In the genomic region with DNA sequence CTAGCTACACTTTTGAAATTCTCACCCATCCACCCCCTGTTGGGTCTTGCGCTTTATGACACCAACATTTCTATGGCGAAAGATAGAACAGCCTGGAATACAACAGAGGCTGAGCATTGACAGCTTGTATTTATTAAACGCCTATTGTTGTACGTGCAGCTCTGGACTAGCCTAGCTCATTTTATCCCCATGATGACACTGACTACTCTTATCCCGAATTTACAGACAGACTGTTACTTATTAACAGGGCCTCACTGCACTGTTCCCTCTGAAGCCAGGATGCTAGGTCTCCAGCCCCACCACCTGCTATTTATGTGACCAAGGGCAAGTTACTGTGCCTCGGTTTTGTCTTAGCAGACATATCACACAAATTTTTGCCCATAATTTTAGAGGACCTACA, we compare ENCODE assay signal across 1 cellular context.
TF ChIP-seq lines count a peak whose summit lies in the region.

No MANE protein-coding gene starts in this region.

TF ChIP-seq in HepG2, 621 proteins besides CTCF, POLR2A, EP300 and RAD21 (continued from another document):
- TF ChIP-seq, protein P1, sequence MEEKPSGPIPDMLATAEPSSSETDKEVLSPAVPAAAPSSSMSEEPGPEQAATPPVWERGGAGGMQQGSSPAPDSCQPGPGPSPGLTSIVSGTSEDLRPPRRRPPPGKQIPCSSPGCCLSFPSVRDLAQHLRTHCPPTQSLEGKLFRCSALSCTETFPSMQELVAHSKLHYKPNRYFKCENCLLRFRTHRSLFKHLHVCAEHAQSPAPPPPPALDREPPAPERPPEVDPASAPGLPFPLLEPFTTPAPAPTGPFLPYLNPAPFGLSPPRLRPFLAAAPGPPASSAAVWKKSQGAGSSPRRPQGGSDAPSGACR (CRISPR knock-in tag; IDR thresholded peaks at IDR 0.05) = no peak
- no peak for TF ChIP-seq GZF1 (CRISPR knock-in tag; IDR thresholded peaks at IDR 0.05)
- TF ChIP-seq, protein P2, sequence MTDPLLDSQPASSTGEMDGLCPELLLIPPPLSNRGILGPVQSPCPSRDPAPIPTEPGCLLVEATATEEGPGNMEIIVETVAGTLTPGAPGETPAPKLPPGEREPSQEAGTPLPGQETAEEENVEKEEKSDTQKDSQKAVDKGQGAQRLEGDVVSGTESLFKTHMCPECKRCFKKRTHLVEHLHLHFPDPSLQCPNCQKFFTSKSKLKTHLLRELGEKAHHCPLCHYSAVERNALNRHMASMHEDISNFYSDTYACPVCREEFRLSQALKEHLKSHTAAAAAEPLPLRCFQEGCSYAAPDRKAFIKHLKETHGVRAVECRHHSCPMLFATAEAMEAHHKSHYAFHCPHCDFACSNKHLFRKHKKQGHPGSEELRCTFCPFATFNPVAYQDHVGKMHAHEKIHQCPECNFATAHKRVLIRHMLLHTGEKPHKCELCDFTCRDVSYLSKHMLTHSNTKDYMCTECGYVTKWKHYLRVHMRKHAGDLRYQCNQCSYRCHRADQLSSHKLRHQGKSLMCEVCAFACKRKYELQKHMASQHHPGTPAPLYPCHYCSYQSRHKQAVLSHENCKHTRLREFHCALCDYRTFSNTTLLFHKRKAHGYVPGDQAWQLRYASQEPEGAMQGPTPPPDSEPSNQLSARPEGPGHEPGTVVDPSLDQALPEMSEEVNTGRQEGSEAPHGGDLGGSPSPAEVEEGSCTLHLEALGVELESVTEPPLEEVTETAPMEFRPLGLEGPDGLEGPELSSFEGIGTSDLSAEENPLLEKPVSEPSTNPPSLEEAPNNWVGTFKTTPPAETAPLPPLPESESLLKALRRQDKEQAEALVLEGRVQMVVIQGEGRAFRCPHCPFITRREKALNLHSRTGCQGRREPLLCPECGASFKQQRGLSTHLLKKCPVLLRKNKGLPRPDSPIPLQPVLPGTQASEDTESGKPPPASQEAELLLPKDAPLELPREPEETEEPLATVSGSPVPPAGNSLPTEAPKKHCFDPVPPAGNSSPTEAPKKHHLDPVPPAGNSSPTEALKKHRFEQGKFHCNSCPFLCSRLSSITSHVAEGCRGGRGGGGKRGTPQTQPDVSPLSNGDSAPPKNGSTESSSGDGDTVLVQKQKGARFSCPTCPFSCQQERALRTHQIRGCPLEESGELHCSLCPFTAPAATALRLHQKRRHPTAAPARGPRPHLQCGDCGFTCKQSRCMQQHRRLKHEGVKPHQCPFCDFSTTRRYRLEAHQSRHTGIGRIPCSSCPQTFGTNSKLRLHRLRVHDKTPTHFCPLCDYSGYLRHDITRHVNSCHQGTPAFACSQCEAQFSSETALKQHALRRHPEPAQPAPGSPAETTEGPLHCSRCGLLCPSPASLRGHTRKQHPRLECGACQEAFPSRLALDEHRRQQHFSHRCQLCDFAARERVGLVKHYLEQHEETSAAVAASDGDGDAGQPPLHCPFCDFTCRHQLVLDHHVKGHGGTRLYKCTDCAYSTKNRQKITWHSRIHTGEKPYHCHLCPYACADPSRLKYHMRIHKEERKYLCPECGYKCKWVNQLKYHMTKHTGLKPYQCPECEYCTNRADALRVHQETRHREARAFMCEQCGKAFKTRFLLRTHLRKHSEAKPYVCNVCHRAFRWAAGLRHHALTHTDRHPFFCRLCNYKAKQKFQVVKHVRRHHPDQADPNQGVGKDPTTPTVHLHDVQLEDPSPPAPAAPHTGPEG (CRISPR knock-in tag; IDR thresholded peaks at IDR 0.05) = no peak
- TF ChIP-seq ZSCAN12 (CRISPR knock-in tag; IDR thresholded peaks at IDR 0.05) = no peak
- TF ChIP-seq ZNF138 (CRISPR knock-in tag; IDR thresholded peaks at IDR 0.05; ENCODE audit: low read depth) = no peak
- no peak for TF ChIP-seq ZNF672 (CRISPR knock-in tag; IDR thresholded peaks at IDR 0.05)
- TF ChIP-seq, protein P3, sequence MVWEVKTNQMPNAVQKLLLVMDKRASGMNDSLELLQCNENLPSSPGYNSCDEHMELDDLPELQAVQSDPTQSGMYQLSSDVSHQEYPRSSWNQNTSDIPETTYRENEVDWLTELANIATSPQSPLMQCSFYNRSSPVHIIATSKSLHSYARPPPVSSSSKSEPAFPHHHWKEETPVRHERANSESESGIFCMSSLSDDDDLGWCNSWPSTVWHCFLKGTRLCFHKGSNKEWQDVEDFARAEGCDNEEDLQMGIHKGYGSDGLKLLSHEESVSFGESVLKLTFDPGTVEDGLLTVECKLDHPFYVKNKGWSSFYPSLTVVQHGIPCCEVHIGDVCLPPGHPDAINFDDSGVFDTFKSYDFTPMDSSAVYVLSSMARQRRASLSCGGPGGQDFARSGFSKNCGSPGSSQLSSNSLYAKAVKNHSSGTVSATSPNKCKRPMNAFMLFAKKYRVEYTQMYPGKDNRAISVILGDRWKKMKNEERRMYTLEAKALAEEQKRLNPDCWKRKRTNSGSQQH (CRISPR knock-in tag; IDR thresholded peaks at IDR 0.05; ENCODE audit: low read depth) = no peak
- TF ChIP-seq, protein P4, sequence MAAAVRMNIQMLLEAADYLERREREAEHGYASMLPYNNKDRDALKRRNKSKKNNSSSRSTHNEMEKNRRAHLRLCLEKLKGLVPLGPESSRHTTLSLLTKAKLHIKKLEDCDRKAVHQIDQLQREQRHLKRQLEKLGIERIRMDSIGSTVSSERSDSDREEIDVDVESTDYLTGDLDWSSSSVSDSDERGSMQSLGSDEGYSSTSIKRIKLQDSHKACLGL (CRISPR knock-in tag; IDR thresholded peaks at IDR 0.05) = no peak
- no peak for TF ChIP-seq RBAK (CRISPR knock-in tag; IDR thresholded peaks at IDR 0.05)
- 0 out of 2 replicates have a peak, but pooled peaks have one; percentile 52 for TF ChIP-seq HMG20B (CRISPR knock-in tag; conservative IDR thresholded peaks at IDR 0.05)
- TF ChIP-seq, protein P5, sequence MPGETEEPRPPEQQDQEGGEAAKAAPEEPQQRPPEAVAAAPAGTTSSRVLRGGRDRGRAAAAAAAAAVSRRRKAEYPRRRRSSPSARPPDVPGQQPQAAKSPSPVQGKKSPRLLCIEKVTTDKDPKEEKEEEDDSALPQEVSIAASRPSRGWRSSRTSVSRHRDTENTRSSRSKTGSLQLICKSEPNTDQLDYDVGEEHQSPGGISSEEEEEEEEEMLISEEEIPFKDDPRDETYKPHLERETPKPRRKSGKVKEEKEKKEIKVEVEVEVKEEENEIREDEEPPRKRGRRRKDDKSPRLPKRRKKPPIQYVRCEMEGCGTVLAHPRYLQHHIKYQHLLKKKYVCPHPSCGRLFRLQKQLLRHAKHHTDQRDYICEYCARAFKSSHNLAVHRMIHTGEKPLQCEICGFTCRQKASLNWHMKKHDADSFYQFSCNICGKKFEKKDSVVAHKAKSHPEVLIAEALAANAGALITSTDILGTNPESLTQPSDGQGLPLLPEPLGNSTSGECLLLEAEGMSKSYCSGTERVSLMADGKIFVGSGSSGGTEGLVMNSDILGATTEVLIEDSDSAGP (CRISPR knock-in tag; IDR thresholded peaks at IDR 0.05; ENCODE audit: borderline replicate concordance) = no peak
- TF ChIP-seq, protein P6, sequence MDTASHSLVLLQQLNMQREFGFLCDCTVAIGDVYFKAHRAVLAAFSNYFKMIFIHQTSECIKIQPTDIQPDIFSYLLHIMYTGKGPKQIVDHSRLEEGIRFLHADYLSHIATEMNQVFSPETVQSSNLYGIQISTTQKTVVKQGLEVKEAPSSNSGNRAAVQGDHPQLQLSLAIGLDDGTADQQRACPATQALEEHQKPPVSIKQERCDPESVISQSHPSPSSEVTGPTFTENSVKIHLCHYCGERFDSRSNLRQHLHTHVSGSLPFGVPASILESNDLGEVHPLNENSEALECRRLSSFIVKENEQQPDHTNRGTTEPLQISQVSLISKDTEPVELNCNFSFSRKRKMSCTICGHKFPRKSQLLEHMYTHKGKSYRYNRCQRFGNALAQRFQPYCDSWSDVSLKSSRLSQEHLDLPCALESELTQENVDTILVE (CRISPR knock-in tag; IDR thresholded peaks at IDR 0.05) = no peak
- TF ChIP-seq FOXK1 (CRISPR knock-in tag; IDR thresholded peaks at IDR 0.05; ENCODE audit: borderline replicate concordance, low read depth) = no peak
- no peak for TF ChIP-seq MZF1 (CRISPR knock-in tag; IDR thresholded peaks at IDR 0.05; ENCODE audit: borderline replicate concordance)
- no peak for TF ChIP-seq MEIS2 (CRISPR knock-in tag; IDR thresholded peaks at IDR 0.05)
- TF ChIP-seq SOX13 (IDR thresholded peaks at IDR 0.05) = no peak
- peak in 1 of 2 experiments; percentile 83; a peak in 2 of 4 replicates for TF ChIP-seq SOX13 (CRISPR knock-in tag; conservative IDR thresholded peaks at IDR 0.05 in 1 of 2, IDR thresholded peaks at IDR 0.05 in 1 of 2)
- TF ChIP-seq TAF1 (CRISPR knock-in tag; IDR thresholded peaks at IDR 0.05) = no peak; the same call in 1 of the 2 replicates
- TF ChIP-seq EHMT2 (IDR thresholded peaks at IDR 0.05; ENCODE audit: borderline replicate concordance, low read depth, low read length) = no peak
- TF ChIP-seq, protein P7, sequence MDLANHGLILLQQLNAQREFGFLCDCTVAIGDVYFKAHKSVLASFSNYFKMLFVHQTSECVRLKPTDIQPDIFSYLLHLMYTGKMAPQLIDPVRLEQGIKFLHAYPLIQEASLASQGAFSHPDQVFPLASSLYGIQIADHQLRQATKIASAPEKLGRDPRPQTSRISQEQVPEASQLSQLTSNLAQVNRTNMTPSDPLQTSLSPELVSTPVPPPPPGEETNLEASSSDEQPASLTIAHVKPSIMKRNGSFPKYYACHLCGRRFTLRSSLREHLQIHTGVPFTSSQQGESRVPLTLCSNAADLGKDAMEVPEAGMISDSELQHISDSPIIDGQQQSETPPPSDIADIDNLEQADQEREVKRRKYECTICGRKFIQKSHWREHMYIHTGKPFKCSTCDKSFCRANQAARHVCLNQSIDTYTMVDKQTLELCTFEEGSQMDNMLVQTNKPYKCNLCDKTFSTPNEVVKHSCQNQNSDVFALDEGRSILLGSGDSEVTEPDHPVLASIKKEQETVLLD (CRISPR knock-in tag; IDR thresholded peaks at IDR 0.05; ENCODE audit: low read depth) = no peak
- no peak for TF ChIP-seq ZNF205 (CRISPR knock-in tag; IDR thresholded peaks at IDR 0.05)
- TF ChIP-seq, protein P8, sequence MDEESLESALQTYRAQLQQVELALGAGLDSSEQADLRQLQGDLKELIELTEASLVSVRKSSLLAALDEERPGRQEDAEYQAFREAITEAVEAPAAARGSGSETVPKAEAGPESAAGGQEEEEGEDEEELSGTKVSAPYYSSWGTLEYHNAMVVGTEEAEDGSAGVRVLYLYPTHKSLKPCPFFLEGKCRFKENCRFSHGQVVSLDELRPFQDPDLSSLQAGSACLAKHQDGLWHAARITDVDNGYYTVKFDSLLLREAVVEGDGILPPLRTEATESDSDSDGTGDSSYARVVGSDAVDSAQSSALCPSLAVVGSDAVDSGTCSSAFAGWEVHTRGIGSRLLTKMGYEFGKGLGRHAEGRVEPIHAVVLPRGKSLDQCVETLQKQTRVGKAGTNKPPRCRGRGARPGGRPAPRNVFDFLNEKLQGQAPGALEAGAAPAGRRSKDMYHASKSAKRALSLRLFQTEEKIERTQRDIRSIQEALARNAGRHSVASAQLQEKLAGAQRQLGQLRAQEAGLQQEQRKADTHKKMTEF (CRISPR knock-in tag; IDR thresholded peaks at IDR 0.05) = 0 out of 2 replicates have a peak, but pooled peaks have one; percentile 3
- 0 out of 2 replicates have a peak, but pooled peaks have one; percentile 15 for TF ChIP-seq MIXL1 (CRISPR knock-in tag; IDR thresholded peaks at IDR 0.05)
- no peak for TF ChIP-seq ATAD3A (CRISPR knock-in tag; IDR thresholded peaks at IDR 0.05)
- no peak for TF ChIP-seq ZBTB20 (CRISPR knock-in tag; IDR thresholded peaks at IDR 0.05; ENCODE audit: borderline replicate concordance, low read depth)
- TF ChIP-seq, protein P9, sequence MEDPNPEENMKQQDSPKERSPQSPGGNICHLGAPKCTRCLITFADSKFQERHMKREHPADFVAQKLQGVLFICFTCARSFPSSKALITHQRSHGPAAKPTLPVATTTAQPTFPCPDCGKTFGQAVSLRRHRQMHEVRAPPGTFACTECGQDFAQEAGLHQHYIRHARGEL (CRISPR knock-in tag; IDR thresholded peaks at IDR 0.05) = no peak
- TF ChIP-seq CCDC6 (CRISPR knock-in tag; IDR thresholded peaks at IDR 0.05) = no peak; the same call in 1 of the 2 replicates
- no peak for TF ChIP-seq NFYB (CRISPR knock-in tag; IDR thresholded peaks at IDR 0.05)
- TF ChIP-seq NFRKB (IDR thresholded peaks at IDR 0.05) = no peak
- no peak for TF ChIP-seq SOX6 (IDR thresholded peaks at IDR 0.05)
- TF ChIP-seq SOX6 (CRISPR knock-in tag; IDR thresholded peaks at IDR 0.05) = peak; percentile 82
- no peak for TF ChIP-seq ZBTB38 (CRISPR knock-in tag; IDR thresholded peaks at IDR 0.05)
- no peak for TF ChIP-seq ATM (IDR thresholded peaks at IDR 0.05; ENCODE audit: borderline replicate concordance)
- no peak for TF ChIP-seq ZNF678 (CRISPR knock-in tag; IDR thresholded peaks at IDR 0.05)
- TF ChIP-seq TBX2 (CRISPR knock-in tag; IDR thresholded peaks at IDR 0.05; ENCODE audit: borderline replicate concordance) = 0 out of 2 replicates have a peak, but pooled peaks have one; percentile 43
- TF ChIP-seq NFKBIZ (CRISPR knock-in tag; IDR thresholded peaks at IDR 0.05) = no peak
- no peak for TF ChIP-seq HNRNPLL (IDR thresholded peaks at IDR 0.05; ENCODE audit: low read depth, low read length, poor library complexity, severe bottlenecking)
- TF ChIP-seq ZBTB7B (CRISPR knock-in tag; IDR thresholded peaks at IDR 0.05) = no peak
- TF ChIP-seq KDM5A (IDR thresholded peaks at IDR 0.05; ENCODE audit: borderline replicate concordance, low read length) = no peak
- TF ChIP-seq ZNF383 (CRISPR knock-in tag; IDR thresholded peaks at IDR 0.05; ENCODE audit: borderline replicate concordance) = no peak
- no peak for TF ChIP-seq ZNF451 (CRISPR knock-in tag; IDR thresholded peaks at IDR 0.05)
- no peak for TF ChIP-seq SIN3A (IDR thresholded peaks at IDR 0.05; ENCODE audit: borderline replicate concordance, low read depth, low read length)
- TF ChIP-seq, protein P10, sequence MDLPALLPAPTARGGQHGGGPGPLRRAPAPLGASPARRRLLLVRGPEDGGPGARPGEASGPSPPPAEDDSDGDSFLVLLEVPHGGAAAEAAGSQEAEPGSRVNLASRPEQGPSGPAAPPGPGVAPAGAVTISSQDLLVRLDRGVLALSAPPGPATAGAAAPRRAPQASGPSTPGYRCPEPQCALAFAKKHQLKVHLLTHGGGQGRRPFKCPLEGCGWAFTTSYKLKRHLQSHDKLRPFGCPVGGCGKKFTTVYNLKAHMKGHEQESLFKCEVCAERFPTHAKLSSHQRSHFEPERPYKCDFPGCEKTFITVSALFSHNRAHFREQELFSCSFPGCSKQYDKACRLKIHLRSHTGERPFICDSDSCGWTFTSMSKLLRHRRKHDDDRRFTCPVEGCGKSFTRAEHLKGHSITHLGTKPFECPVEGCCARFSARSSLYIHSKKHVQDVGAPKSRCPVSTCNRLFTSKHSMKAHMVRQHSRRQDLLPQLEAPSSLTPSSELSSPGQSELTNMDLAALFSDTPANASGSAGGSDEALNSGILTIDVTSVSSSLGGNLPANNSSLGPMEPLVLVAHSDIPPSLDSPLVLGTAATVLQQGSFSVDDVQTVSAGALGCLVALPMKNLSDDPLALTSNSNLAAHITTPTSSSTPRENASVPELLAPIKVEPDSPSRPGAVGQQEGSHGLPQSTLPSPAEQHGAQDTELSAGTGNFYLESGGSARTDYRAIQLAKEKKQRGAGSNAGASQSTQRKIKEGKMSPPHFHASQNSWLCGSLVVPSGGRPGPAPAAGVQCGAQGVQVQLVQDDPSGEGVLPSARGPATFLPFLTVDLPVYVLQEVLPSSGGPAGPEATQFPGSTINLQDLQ (CRISPR knock-in tag; IDR thresholded peaks at IDR 0.05) = no peak
- TF ChIP-seq DR1 (CRISPR knock-in tag; IDR thresholded peaks at IDR 0.05) = no peak
